Comparison of ENCODE assay signal across 19 cellular contexts in the genomic region with DNA sequence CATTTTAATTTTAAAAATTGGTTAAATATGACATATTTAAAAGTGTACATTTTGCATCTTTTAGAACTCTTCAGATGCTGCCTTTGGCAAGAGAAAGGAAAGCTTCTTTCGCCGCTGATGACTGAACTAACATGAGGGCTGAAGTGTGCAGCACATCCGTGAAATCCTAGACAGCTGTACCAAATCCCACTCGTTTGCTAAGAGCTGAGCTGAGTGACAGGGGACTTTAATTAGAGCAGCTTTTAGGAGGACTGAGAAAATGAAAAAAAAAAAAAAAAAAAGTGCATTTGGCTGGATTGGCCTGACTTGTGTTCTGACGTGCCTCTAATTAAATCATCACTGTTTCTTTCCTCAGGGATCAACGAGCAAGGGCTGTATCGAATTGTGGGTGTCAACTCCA.
A peak's percentile ranks its signal among the peaks of the same experiment; 100 is the strongest.
DNase-seq lines count a peak whose midpoint lies in the region; ATAC-seq, FAIRE-seq and TF ChIP-seq lines count a peak whose summit lies in the region.
"Had no signal": no experiment of that assay in that cellular context is flagged by ENCODE, and none has a peak within 500 bp of the region (broad histone marks: within the 10 kb centered on the region; RNA-seq: fewer than 3 reads in every experiment).

No MANE protein-coding gene starts in this region.

- no peaks in the 10 kb centered on the region for H3K27me3 ChIP-seq in keratinocyte (ENCODE audit: control insufficient read depth, extremely low read depth, insufficient read depth, low read length)
- H3K27me3 ChIP-seq: breast epithelium, neural progenitor cell, suprapubic skin, vagina had no signal

- H3K79me2 ChIP-seq in keratinocyte (ENCODE audit: control insufficient read depth, insufficient read depth, low read length), result no peaks in the 10 kb centered on the region

- H3K9me1 ChIP-seq in keratinocyte (ENCODE audit: control insufficient read depth, extremely low read depth, insufficient read depth, low read length), result no peaks in the 10 kb centered on the region

- FAIRE-seq in keratinocyte (lab: Jason Lieb, UNC), result peak; percentile 9

- H3K4me1 ChIP-seq in keratinocyte (ENCODE audit: control insufficient read depth, extremely low read depth, insufficient read depth, low read length), result peaks cover 4% of the 10 kb centered on the region
- H3K4me1 ChIP-seq: breast epithelium had no signal

- DNase-seq in D341Med (ENCODE audit: low spot score) (peak; percentile 38), NCI-H1105 treated with DMSO at 0.1 percent for 48 hours (lab: John Stamatoyannopoulos, UW) (peak; percentile 53), SK-N-DZ (ENCODE audit: low spot score) (peak; percentile 85), keratinocyte (ENCODE audit: low read depth, low spot score) (no peak), T1000 (lab: John Stamatoyannopoulos, UW) (no peak)
- DNase-seq: activated CD4-positive, alpha-beta T cell treated with anti-CD3 and anti-CD28 coated beads for 48 hours; activated naive CD8-positive, alpha-beta T cell treated with anti-CD3 and anti-CD28 coated beads, Interleukin-2, amount 50 U/mL, for 24 hours; CD4-positive, CD25-positive, alpha-beta regulatory T cell; DMS79; HFFc6; left cardiac atrium; RPMI8226 had no signal

- no peak for TF ChIP-seq CTCF in keratinocyte (optimal IDR thresholded peaks at IDR 0.05 in 1 of 3, IDR thresholded peaks at IDR 0.05 in 1 of 3, conservative IDR thresholded peaks at IDR 0.05 in 1 of 3; ENCODE audit: extremely low read depth in 1 of 3, insufficient read depth in 2 of 3, low read length in 3 of 3)

- no peak overlapping the region for H3K9ac ChIP-seq in keratinocyte (ENCODE audit: control insufficient read depth, extremely low read depth, insufficient read depth, low read length)
- H3K9ac ChIP-seq: neural progenitor cell had no signal

- H3K4me2 ChIP-seq in keratinocyte (ENCODE audit: control insufficient read depth, extremely low read depth, insufficient read depth, low read depth, low read length), result no peak overlapping the region
- H3K4me2 ChIP-seq: neural progenitor cell had no signal

- H3K36me3 ChIP-seq in keratinocyte (ENCODE audit: control insufficient read depth in 2 of 2, extremely low read depth in 1 of 2, insufficient read depth in 2 of 2, low read length in 2 of 2), result peaks cover 0 to 5% of the 10 kb centered on the region in 2 experiments
- H3K36me3 ChIP-seq: breast epithelium, neural progenitor cell, vagina had no signal

- H3K4me3 ChIP-seq in keratinocyte (ENCODE audit: control insufficient read depth in 2 of 3, extremely low read depth in 1 of 3, insufficient read depth in 2 of 3, low read depth in 1 of 3, low read length in 3 of 3), result no peak overlapping the region
- H3K4me3 ChIP-seq: breast epithelium, neural progenitor cell, suprapubic skin, vagina had no signal

- no peak overlapping the region for H3K27ac ChIP-seq in keratinocyte (ENCODE audit: control insufficient read depth, insufficient read depth, low read length)
- H3K27ac ChIP-seq: neural progenitor cell, suprapubic skin, vagina had no signal

- no peaks in the 10 kb centered on the region for H4K20me1 ChIP-seq in keratinocyte (ENCODE audit: control insufficient read depth, extremely low read depth, insufficient read depth, low read length)

- ATAC-seq in HG03354 (IDR thresholded peaks at IDR 0.05; ENCODE audit: poor library complexity, severe bottlenecking, unreplicated experiment) (no peak), GM21737 (IDR thresholded peaks at IDR 0.05; ENCODE audit: unreplicated experiment) (no peak), GM19351 (IDR thresholded peaks at IDR 0.05; ENCODE audit: unreplicated experiment) (no peak)
- ATAC-seq: activated naive CD8-positive, alpha-beta T cell treated with anti-CD3 and anti-CD28 coated beads, Interleukin-2, amount 50 U/mL, for 24 hours had no signal

- H2AFZ ChIP-seq in keratinocyte (ENCODE audit: control insufficient read depth, low read length), result no peak overlapping the region
- H2AFZ ChIP-seq: neural progenitor cell had no signal

- dilution Hi-C loops in keratinocyte (cut with MboI; ENCODE audit: extremely low pct_ligation_motif_present, low sequenced_read_pairs), result no loop called here

- no peaks in the 10 kb centered on the region for H3K9me3 ChIP-seq in keratinocyte (ENCODE audit: control insufficient read depth, low read depth, low read length)
- H3K9me3 ChIP-seq: breast epithelium, suprapubic skin, vagina had no signal

Comparison
In these comparisons a context has a peak if more than half of its experiments do, and no peak if none do; other contexts are left out.
1. DNase-seq: peak in D341Med (single experiment), NCI-H1105 treated with DMSO at 0.1 percent for 48 hours (single experiment) and SK-N-DZ (single experiment); none in keratinocyte (single experiment) and T1000 (single experiment).